Comparison of ENCODE assay signal across 1 cellular context in genomic region chr16:72996291-72997062, GRCh38.
TF ChIP-seq lines count a peak whose summit lies in the region.

No MANE protein-coding gene starts in this region.

TF ChIP-seq in WTC11, 78 proteins besides CTCF, POLR2A, EP300 and RAD21 (continued from another document):
- TF ChIP-seq ARID4B (CRISPR knock-in tag; IDR thresholded peaks at IDR 0.05; ENCODE audit: borderline replicate concordance), result no peak
- no peak for TF ChIP-seq TEAD4 (CRISPR knock-in tag; IDR thresholded peaks at IDR 0.05)
- no peak for TF ChIP-seq ZNF396 (CRISPR knock-in tag; IDR thresholded peaks at IDR 0.05; ENCODE audit: borderline replicate concordance)
- TF ChIP-seq RORB (CRISPR knock-in tag; IDR thresholded peaks at IDR 0.05), result no peak
- TF ChIP-seq TEAD1 (CRISPR knock-in tag; IDR thresholded peaks at IDR 0.05), result no peak
- no peak for TF ChIP-seq ZMAT4 (CRISPR knock-in tag; IDR thresholded peaks at IDR 0.05)
- no peak for TF ChIP-seq ZNF317 (CRISPR knock-in tag; IDR thresholded peaks at IDR 0.05; ENCODE audit: borderline replicate concordance, low read depth)
- TF ChIP-seq ZNF532 (CRISPR knock-in tag; IDR thresholded peaks at IDR 0.05; ENCODE audit: borderline replicate concordance), result no peak
- no peak for TF ChIP-seq CREB1 (CRISPR knock-in tag; IDR thresholded peaks at IDR 0.05)
